In genomic region chr2:47193607-47194006, GRCh38 we compare ENCODE assay signal across 1 cellular context.
TF ChIP-seq lines count a peak whose summit lies in the region.

No MANE protein-coding gene starts in this region.

TF ChIP-seq in H1, 55 proteins besides CTCF, POLR2A, EP300 and RAD21 (continued from another document):
- TF ChIP-seq BACH1 (IDR thresholded peaks at IDR 0.05; ENCODE audit: low read length): peak; percentile 89
- TF ChIP-seq SIN3A (conservative IDR thresholded peaks at IDR 0.05 in 1 of 2, IDR thresholded peaks at IDR 0.05 in 1 of 2; ENCODE audit: low read depth in 1 of 2, low read length in 2 of 2): no peak
- no peak for TF ChIP-seq SRF (IDR thresholded peaks at IDR 0.05; ENCODE audit: low read depth, low read length)
